9 cellular contexts compared by ENCODE assay signal in the genomic region with DNA sequence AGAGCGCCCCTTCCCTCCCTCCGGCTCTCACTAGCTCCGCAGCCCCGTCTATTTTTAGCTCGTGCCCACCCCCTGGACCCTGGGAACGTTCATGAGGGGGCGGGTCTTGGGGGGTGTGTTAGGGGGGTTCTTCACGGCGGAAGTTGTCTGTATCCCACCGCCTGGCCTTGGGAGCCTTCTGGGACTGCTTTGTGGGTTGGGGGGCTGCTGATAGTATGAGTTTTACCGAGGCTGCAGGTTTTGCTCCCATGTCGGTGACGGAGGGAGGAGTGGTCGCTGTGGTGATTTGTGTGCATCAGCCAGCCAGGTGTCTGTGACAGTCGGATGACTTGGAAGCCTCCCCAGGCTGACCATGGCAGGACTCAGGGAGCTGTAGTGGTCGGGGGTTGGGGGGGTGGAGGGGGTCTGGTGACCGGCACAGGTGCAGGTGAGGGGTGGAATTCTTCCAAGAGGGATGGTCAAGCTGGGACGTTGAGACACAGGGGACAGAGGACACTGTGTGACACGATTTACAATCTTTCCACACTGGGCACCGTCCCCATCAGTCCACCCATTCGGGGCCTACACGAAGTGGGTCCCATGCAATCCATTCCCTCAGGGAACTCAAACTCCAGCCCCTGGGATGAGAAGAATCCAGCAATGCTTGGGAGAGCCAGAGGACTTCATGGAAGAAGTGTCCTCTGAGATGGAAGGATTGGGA.
DNase-seq lines count a peak whose midpoint lies in the region; ATAC-seq and TF ChIP-seq lines count a peak whose summit lies in the region.
"Had no signal": no experiment of that assay in that cellular context is flagged by ENCODE, and none has a peak within 500 bp of the region (broad histone marks: within the 10 kb centered on the region; RNA-seq: fewer than 3 reads in every experiment).

No MANE protein-coding gene starts in this region.

- in situ Hi-C loops in astrocyte of the cerebellum (cut with HindIII; ENCODE audit: low sequenced_read_pairs) = no loop called here

- H3K9ac ChIP-seq in subcutaneous abdominal adipose tissue (ENCODE audit: low read length in 5 of 5) = peak overlapping the region in 1 of 5 donors; percentile 25

- peak overlapping the region; percentile 34 for H3K4me3 ChIP-seq in astrocyte of the cerebellum (ENCODE audit: low read depth, low read length)
- peak overlapping the region in 3 of 5 donors; percentile 52 to 58 (median 55) for H3K4me3 ChIP-seq in subcutaneous abdominal adipose tissue (ENCODE audit: low read depth in 1 of 5, low read length in 5 of 5)

- H3K4me1 ChIP-seq in subcutaneous abdominal adipose tissue (ENCODE audit: control insufficient read depth in 5 of 5, insufficient read depth in 5 of 5, low read length in 5 of 5) = peaks cover 0 to 20% (median 18%) of the 10 kb centered on the region in 5 donors

- no peak for TF ChIP-seq CTCF in astrocyte of the cerebellum (IDR thresholded peaks at IDR 0.05; ENCODE audit: low read depth, low read length, missing control alignments)

- no peak for ATAC-seq in GM19023 (IDR thresholded peaks at IDR 0.05; ENCODE audit: unreplicated experiment)

- DNase-seq in NCI-H748 (lab: John Stamatoyannopoulos, UW; ENCODE audit: unreplicated experiment) = peak; percentile 58
- DNase-seq in NCI-H748 treated with DMSO at 0.1 percent for 48 hours (lab: John Stamatoyannopoulos, UW) = no peak
- DNase-seq in astrocyte of the cerebellum (ENCODE audit: low read depth) = no peak
- peak; percentile 56 for DNase-seq in medulla oblongata (ENCODE audit: extremely low spot score)
- DNase-seq in COLO829 (ENCODE audit: low spot score) = no peak
- DNase-seq in activated CD8-positive, alpha-beta memory T cell treated with anti-CD3 and anti-CD28 coated beads, Interleukin-2, amount 50 U/mL, for 4 hours = no peak
- DNase-seq: NCI-H446 had no signal

- H3K27ac ChIP-seq in subcutaneous abdominal adipose tissue (ENCODE audit: low read depth, low read length) = no peak overlapping the region

- H3K27me3 ChIP-seq in subcutaneous abdominal adipose tissue (ENCODE audit: control insufficient read depth in 5 of 5, insufficient read depth in 4 of 5, low read length in 5 of 5) = peaks cover 10 to 41% (median 36%) of the 10 kb centered on the region in 5 donors

- H3K36me3 ChIP-seq in subcutaneous abdominal adipose tissue (ENCODE audit: control insufficient read depth in 5 of 5, insufficient read depth in 5 of 5, low read length in 5 of 5) = no peaks in the 10 kb centered on the region

- no peaks in the 10 kb centered on the region for H3K9me3 ChIP-seq in subcutaneous abdominal adipose tissue (ENCODE audit: control insufficient read depth in 5 of 5, low read length in 5 of 5)

Comparison
In these comparisons a context has a peak if more than half of its experiments do, and no peak if none do; other contexts are left out.
1. DNase-seq: peak in NCI-H748 (single experiment) and medulla oblongata (single experiment); none in NCI-H748 treated with DMSO at 0.1 percent for 48 hours (single experiment), astrocyte of the cerebellum (single experiment), COLO829 (single experiment) and activated CD8-positive, alpha-beta memory T cell treated with anti-CD3 and anti-CD28 coated beads, Interleukin-2, amount 50 U/mL, for 4 hours (single experiment).